1 cellular context compared by ENCODE assay signal in the genomic region with DNA sequence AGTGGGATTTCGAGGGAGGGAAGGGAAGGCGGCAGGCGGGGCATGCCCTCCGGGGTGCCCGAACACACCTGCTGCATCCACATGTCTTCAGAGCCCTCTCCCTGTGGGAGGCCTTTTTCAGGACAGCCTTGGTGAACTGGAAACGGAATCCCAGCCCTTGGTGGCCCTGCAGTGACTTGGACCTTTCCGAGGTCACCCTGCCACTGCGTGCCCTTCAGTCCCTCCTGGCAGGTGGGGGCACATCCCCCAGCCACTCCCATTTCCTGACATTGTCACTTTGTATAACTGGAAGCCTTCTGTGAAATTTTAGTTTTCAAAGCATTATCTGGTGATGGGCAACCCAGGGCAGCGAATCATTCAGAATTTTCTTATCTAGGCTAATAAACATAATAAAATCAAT.
TF ChIP-seq lines count a peak whose summit lies in the region.

No MANE protein-coding gene starts in this region.

TF ChIP-seq in HepG2, 621 proteins besides CTCF, POLR2A, EP300 and RAD21:
- TF ChIP-seq ISL2 (CRISPR knock-in tag; IDR thresholded peaks at IDR 0.05) = no peak
TF ChIP-seq in HepG2: peak in this region for 0.
